ENCODE assay signal across 7 cellular contexts in the genomic region with DNA sequence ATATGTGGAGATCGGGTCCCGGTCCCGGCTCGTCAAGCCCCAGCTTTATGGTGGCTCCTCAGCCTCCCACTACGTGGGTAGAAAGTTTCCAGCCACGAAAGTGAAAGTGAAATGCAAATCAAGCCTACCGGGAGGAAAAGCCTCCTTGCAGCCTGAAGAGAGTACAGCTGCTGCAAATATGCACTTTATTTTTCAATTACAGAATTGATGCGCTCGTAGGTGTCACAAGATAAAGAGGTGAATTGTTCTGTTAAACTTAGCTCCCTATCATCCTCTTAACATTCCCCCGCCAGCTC. TPM values are rescaled to one million over a fixed set of nuclear protein-coding genes. Genes with fewer than 3 reads are reported as not detected.
DNase-seq lines count a peak whose midpoint lies in the region; ATAC-seq and TF ChIP-seq lines count a peak whose summit lies in the region.

No MANE protein-coding gene starts in this region.

- no peaks in the 10 kb centered on the region for H3K27me3 Mint-ChIP-seq in activated T-helper 1 cell treated with anti-CD3 and anti-CD28 coated beads, Interleukin-12 subunit alpha, Interleukin-12 subunit beta, Interleukin-2, Interleukin-4 antibody, amounts not matched to agents 30 ng/mL and 10 ng/mL and 1 ng/mL, durations not matched to agents 14 hours and 24 hours and 36 hours (ENCODE audit: insufficient read depth)
- no peaks in the 10 kb centered on the region for H3K27me3 Mint-ChIP-seq in stimulated activated naive CD8-positive, alpha-beta T cell treated with anti-CD3 and anti-CD28 coated beads, Interleukin-15, amount 100 ng/mL, for 72 hours

- no peak for DNase-seq in HFF-Myc (ENCODE audit: extremely low read depth, low read depth)
- no peak for DNase-seq in activated T-helper 1 cell treated with anti-CD3 and anti-CD28 coated beads, Interleukin-12 subunit alpha, Interleukin-12 subunit beta, Interleukin-2, Interleukin-4 antibody, amounts not matched to agents 30 ng/mL and 10 ng/mL and 1 ng/mL, durations not matched to agents 14 hours and 24 hours and 36 hours (ENCODE audit: low spot score)
- DNase-seq in stimulated activated naive CD8-positive, alpha-beta T cell treated with anti-CD3 and anti-CD28 coated beads, Interleukin-15, amount 100 ng/mL, for 72 hours: no peak
- no peak for DNase-seq in NCI-H1105 treated with DMSO at 0.1 percent for 48 hours (lab: John Stamatoyannopoulos, UW)
- no peak for DNase-seq in midbrain (lab: John Stamatoyannopoulos, UW)

- no peaks in the 10 kb centered on the region for H3K9me3 ChIP-seq in iPS-18a (ENCODE audit: control insufficient read depth, low read depth, low read length)

- intact Hi-C loops in activated T-helper 1 cell treated with anti-CD3 and anti-CD28 coated beads, Interleukin-12 subunit alpha, Interleukin-12 subunit beta, Interleukin-2, Interleukin-4 antibody, amounts not matched to agents 30 ng/mL and 10 ng/mL and 1 ng/mL, durations not matched to agents 14 hours and 24 hours and 36 hours (cut with micrococcal nuclease): loop anchor here (1.0 to 10.0 kb wide), 4 partner anchors 72 to 1325 kb away; partner anchors contain the start of gene CDC25B

- no peaks in the 10 kb centered on the region for H3K9me3 Mint-ChIP-seq in activated T-helper 1 cell treated with anti-CD3 and anti-CD28 coated beads, Interleukin-12 subunit alpha, Interleukin-12 subunit beta, Interleukin-2, Interleukin-4 antibody, amounts not matched to agents 30 ng/mL and 10 ng/mL and 1 ng/mL, durations not matched to agents 14 hours and 24 hours and 36 hours
- H3K9me3 Mint-ChIP-seq in stimulated activated naive CD8-positive, alpha-beta T cell treated with anti-CD3 and anti-CD28 coated beads, Interleukin-15, amount 100 ng/mL, for 72 hours: no peaks in the 10 kb centered on the region

- H3K27ac ChIP-seq in iPS-18a (ENCODE audit: low read length): peak overlapping the region; percentile 70

- peaks cover 4% of the 10 kb centered on the region for H3K4me1 ChIP-seq in iPS-18a (ENCODE audit: control insufficient read depth, low read depth, low read length)

- peaks cover 35% of the 10 kb centered on the region for H3K36me3 ChIP-seq in iPS-18a (ENCODE audit: control insufficient read depth, low read depth, low read length)

- H3K4me3 ChIP-seq in HFF-Myc (replicated peaks; ENCODE audit: low read depth, low read length) (peak overlapping the region; percentile 83), iPS-18a (ENCODE audit: low read length) (peak overlapping the region; percentile 81)

- H3K9ac ChIP-seq in iPS-18a (ENCODE audit: low read length): peak overlapping the region; percentile 65

- peak overlapping the region; percentile 96 for H3K4me3 Mint-ChIP-seq in activated T-helper 1 cell treated with anti-CD3 and anti-CD28 coated beads, Interleukin-12 subunit alpha, Interleukin-12 subunit beta, Interleukin-2, Interleukin-4 antibody, amounts not matched to agents 30 ng/mL and 10 ng/mL and 1 ng/mL, durations not matched to agents 14 hours and 24 hours and 36 hours
- peak overlapping the region; percentile 94 for H3K4me3 Mint-ChIP-seq in stimulated activated naive CD8-positive, alpha-beta T cell treated with anti-CD3 and anti-CD28 coated beads, Interleukin-15, amount 100 ng/mL, for 72 hours

- no peak for ATAC-seq in stimulated activated naive CD8-positive, alpha-beta T cell treated with anti-CD3 and anti-CD28 coated beads, Interleukin-15, amount 100 ng/mL, for 72 hours
- ATAC-seq in HG03457 (IDR thresholded peaks at IDR 0.05; ENCODE audit: unreplicated experiment): no peak

- no peak for TF ChIP-seq CTCF in HFF-Myc (IDR thresholded peaks at IDR 0.05; ENCODE audit: low read depth, low read length, missing control alignments)

- no peaks in the 10 kb centered on the region for H3K27me3 ChIP-seq in iPS-18a (ENCODE audit: control insufficient read depth, insufficient read depth, low read length)

- H3K4me1 Mint-ChIP-seq in activated T-helper 1 cell treated with anti-CD3 and anti-CD28 coated beads, Interleukin-12 subunit alpha, Interleukin-12 subunit beta, Interleukin-2, Interleukin-4 antibody, amounts not matched to agents 30 ng/mL and 10 ng/mL and 1 ng/mL, durations not matched to agents 14 hours and 24 hours and 36 hours (ENCODE audit: low read depth): peaks cover 62% of the 10 kb centered on the region
- H3K4me1 Mint-ChIP-seq in stimulated activated naive CD8-positive, alpha-beta T cell treated with anti-CD3 and anti-CD28 coated beads, Interleukin-15, amount 100 ng/mL, for 72 hours: peaks cover 67% of the 10 kb centered on the region

- peak overlapping the region; percentile 97 for H3K27ac Mint-ChIP-seq in activated T-helper 1 cell treated with anti-CD3 and anti-CD28 coated beads, Interleukin-12 subunit alpha, Interleukin-12 subunit beta, Interleukin-2, Interleukin-4 antibody, amounts not matched to agents 30 ng/mL and 10 ng/mL and 1 ng/mL, durations not matched to agents 14 hours and 24 hours and 36 hours
- peak overlapping the region; percentile 95 to 97 for H3K27ac Mint-ChIP-seq in stimulated activated naive CD8-positive, alpha-beta T cell treated with anti-CD3 and anti-CD28 coated beads, Interleukin-15, amount 100 ng/mL, for 72 hours

- peaks cover 37% of the 10 kb centered on the region for H3K36me3 Mint-ChIP-seq in activated T-helper 1 cell treated with anti-CD3 and anti-CD28 coated beads, Interleukin-12 subunit alpha, Interleukin-12 subunit beta, Interleukin-2, Interleukin-4 antibody, amounts not matched to agents 30 ng/mL and 10 ng/mL and 1 ng/mL, durations not matched to agents 14 hours and 24 hours and 36 hours (ENCODE audit: low read depth)

RNA-seq across cellular contexts. Expression of gene PCNA, which starts 0.4 kb away (rescaled TPM):
- 512 and 519 TPM in 2 replicates for total RNA-seq in activated T-helper 1 cell treated with anti-CD3 and anti-CD28 coated beads, Interleukin-12 subunit alpha, Interleukin-12 subunit beta, Interleukin-2, Interleukin-4 antibody, amounts not matched to agents 30 ng/mL and 10 ng/mL and 1 ng/mL, durations not matched to agents 14 hours and 24 hours and 36 hours

RNA-seq across cellular contexts. Expression of gene CDS2, which starts 6.7 kb away (rescaled TPM):
- 39.8 and 42.5 TPM in 2 replicates for total RNA-seq in activated T-helper 1 cell treated with anti-CD3 and anti-CD28 coated beads, Interleukin-12 subunit alpha, Interleukin-12 subunit beta, Interleukin-2, Interleukin-4 antibody, amounts not matched to agents 30 ng/mL and 10 ng/mL and 1 ng/mL, durations not matched to agents 14 hours and 24 hours and 36 hours

RNA-seq across cellular contexts. Expression of gene TMEM230, which starts 7.3 kb away (rescaled TPM):
- 80.3 and 82.1 TPM in 2 replicates for total RNA-seq in activated T-helper 1 cell treated with anti-CD3 and anti-CD28 coated beads, Interleukin-12 subunit alpha, Interleukin-12 subunit beta, Interleukin-2, Interleukin-4 antibody, amounts not matched to agents 30 ng/mL and 10 ng/mL and 1 ng/mL, durations not matched to agents 14 hours and 24 hours and 36 hours
